ENCODE assay signal across 8 cellular contexts in the genomic region with DNA sequence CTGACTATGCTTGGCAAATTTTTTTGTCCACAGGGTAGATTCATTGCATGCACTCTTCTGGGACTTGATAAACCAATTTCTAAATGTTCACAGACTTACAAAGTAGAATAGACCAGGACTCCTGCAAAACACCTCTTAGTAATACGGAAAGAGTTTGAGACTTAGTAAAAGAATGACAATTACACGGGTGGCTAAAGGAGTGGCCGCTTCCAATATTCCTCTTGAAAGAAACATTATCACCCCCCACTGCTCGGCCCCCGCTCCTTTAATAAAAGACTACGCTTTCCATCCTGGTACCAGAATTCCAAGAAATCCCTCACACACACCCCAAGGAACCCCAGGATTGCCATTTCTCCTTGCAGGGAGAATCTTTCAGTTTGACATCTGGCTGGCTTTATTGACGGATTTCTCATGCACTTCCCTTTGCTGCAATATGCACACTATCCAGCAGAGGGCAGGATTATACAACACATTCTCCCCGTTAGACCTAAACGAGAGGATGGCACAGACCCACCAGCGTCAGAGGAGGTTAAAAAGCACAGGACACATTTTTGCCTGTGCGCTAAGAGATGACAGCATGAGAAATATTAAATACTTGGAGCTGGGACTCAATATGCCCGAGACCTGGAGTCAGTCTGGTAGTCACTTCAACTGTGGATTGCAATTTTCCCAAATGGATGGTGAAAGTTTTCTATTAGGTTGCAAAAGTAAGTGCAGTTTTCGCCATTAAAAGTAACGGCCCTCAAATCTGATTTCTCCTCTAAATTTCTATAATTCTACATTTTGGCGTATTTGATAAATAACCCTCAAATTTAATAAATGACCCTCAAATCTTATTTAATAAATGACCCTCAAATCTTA. TPM values are rescaled to one million over a fixed set of nuclear protein-coding genes. Genes with fewer than 3 reads are reported as not detected.
DNase-seq lines count a peak whose midpoint lies in the region; ATAC-seq and TF ChIP-seq lines count a peak whose summit lies in the region.

No MANE protein-coding gene starts in this region.

- no peak overlapping the region for H3K23ac ChIP-seq in mesenchymal stem cell (ENCODE audit: low read length in 2 of 2)

- no peak overlapping the region for H4K91ac ChIP-seq in mesenchymal stem cell (ENCODE audit: low read length)

- H3K27me3 ChIP-seq in mesenchymal stem cell (ENCODE audit: control insufficient read depth in 1 of 2, insufficient read depth in 1 of 2, low read length in 2 of 2), result peaks cover 4 to 11% of the 10 kb centered on the region in 2 experiments

- no peaks in the 10 kb centered on the region for H3K9me3 Mint-ChIP-seq in activated CD8-positive, alpha-beta T cell treated with anti-CD3 and anti-CD28 coated beads for 36 hours
- no peaks in the 10 kb centered on the region for H3K9me3 Mint-ChIP-seq in effector memory CD8-positive, alpha-beta T cell

- no peak overlapping the region for H3K27ac ChIP-seq in mesenchymal stem cell (ENCODE audit: low read length, poor library complexity, severe bottlenecking)

- no peak overlapping the region for H2BK120ac ChIP-seq in mesenchymal stem cell (ENCODE audit: low read depth, low read length)

- DNase-seq in NCI-H82 (lab: John Stamatoyannopoulos, UW), result peak; percentile 92
- peak; percentile 78 for DNase-seq in activated CD8-positive, alpha-beta T cell treated with anti-CD3 and anti-CD28 coated beads for 36 hours
- DNase-seq in effector memory CD8-positive, alpha-beta T cell, result peak; percentile 46 to 59 (median 55)
- DNase-seq in mesenchymal stem cell, result peak; percentile 81
- DNase-seq in stimulated activated CD8-positive, alpha-beta memory T cell treated with anti-CD3 and anti-CD28 coated beads, Interleukin-2, amount 100 ng/mL, for 48 hours (ENCODE audit: low read depth in 2 of 2), result peak; percentile 1 to 2

- H2BK15ac ChIP-seq in mesenchymal stem cell (ENCODE audit: low read depth, poor library complexity, severe bottlenecking), result no peak overlapping the region

- H2BK5ac ChIP-seq in mesenchymal stem cell (ENCODE audit: low read depth, low read length, poor library complexity, severe bottlenecking), result no peak overlapping the region

- H2AFZ ChIP-seq in mesenchymal stem cell (ENCODE audit: low read depth, low read length), result no peak overlapping the region

- H3K4me1 ChIP-seq in mesenchymal stem cell (ENCODE audit: control insufficient read depth, insufficient read depth, low read depth, low read length), result no peaks in the 10 kb centered on the region

- H2AK5ac ChIP-seq in mesenchymal stem cell (ENCODE audit: low read length, severe bottlenecking), result no peak overlapping the region

- ATAC-seq in HG03175 (IDR thresholded peaks at IDR 0.05; ENCODE audit: unreplicated experiment) (peak; percentile 88), GM19328 (IDR thresholded peaks at IDR 0.05; ENCODE audit: unreplicated experiment) (no peak)
- peak; percentile 83 for ATAC-seq in activated CD8-positive, alpha-beta T cell treated with anti-CD3 and anti-CD28 coated beads for 36 hours
- peak; percentile 79 for ATAC-seq in effector memory CD8-positive, alpha-beta T cell (replicated peaks)

- no peak overlapping the region for H3K18ac ChIP-seq in mesenchymal stem cell (ENCODE audit: low read depth in 1 of 2, low read length in 2 of 2)

- no peak overlapping the region for H3K4me2 ChIP-seq in mesenchymal stem cell (ENCODE audit: low read length, poor library complexity, severe bottlenecking)

- no peak overlapping the region for H3K4ac ChIP-seq in mesenchymal stem cell (ENCODE audit: low read depth in 1 of 2, low read length in 2 of 2)

- no peaks in the 10 kb centered on the region for H3K36me3 ChIP-seq in mesenchymal stem cell (ENCODE audit: control insufficient read depth in 1 of 2, insufficient read depth in 2 of 2, low read depth in 1 of 2, low read length in 2 of 2)

- no peak overlapping the region for H3K4me3 Mint-ChIP-seq in activated CD8-positive, alpha-beta T cell treated with anti-CD3 and anti-CD28 coated beads for 36 hours
- no peak overlapping the region for H3K4me3 Mint-ChIP-seq in effector memory CD8-positive, alpha-beta T cell

- H3K36me3 Mint-ChIP-seq in activated CD8-positive, alpha-beta T cell treated with anti-CD3 and anti-CD28 coated beads for 36 hours (ENCODE audit: low read depth), result no peaks in the 10 kb centered on the region
- H3K36me3 Mint-ChIP-seq in effector memory CD8-positive, alpha-beta T cell (ENCODE audit: insufficient read depth), result no peaks in the 10 kb centered on the region

- no peak overlapping the region for H4K8ac ChIP-seq in mesenchymal stem cell (ENCODE audit: low read length)

- H3K27me3 Mint-ChIP-seq in activated CD8-positive, alpha-beta T cell treated with anti-CD3 and anti-CD28 coated beads for 36 hours, result peaks cover 1% of the 10 kb centered on the region
- H3K27me3 Mint-ChIP-seq in effector memory CD8-positive, alpha-beta T cell, result peaks cover 0 to 11% of the 10 kb centered on the region in 2 donors

- no peaks in the 10 kb centered on the region for H3K9me3 ChIP-seq in mesenchymal stem cell (ENCODE audit: control insufficient read depth, low read length)

- intact Hi-C loops in activated CD8-positive, alpha-beta T cell treated with anti-CD3 and anti-CD28 coated beads for 36 hours (cut with micrococcal nuclease), result loop anchor here (1.0 to 10.0 kb wide), 3 partner anchors 109 to 329 kb away; a partner anchor contains a TSS

- peak overlapping the region; percentile 71 for H3K9ac ChIP-seq in mesenchymal stem cell (ENCODE audit: low read length)

- peak; percentile 85 for TF ChIP-seq CTCF in GM12872 (IDR thresholded peaks at IDR 0.05; ENCODE audit: insufficient read depth, low read depth, low read length)
- TF ChIP-seq CTCF in activated CD8-positive, alpha-beta T cell treated with anti-CD3 and anti-CD28 coated beads for 36 hours (IDR thresholded peaks at IDR 0.05), result peak; percentile 74

- no peak overlapping the region for H3K14ac ChIP-seq in mesenchymal stem cell (ENCODE audit: low read length in 2 of 2)

- no peaks in the 10 kb centered on the region for H3K4me1 Mint-ChIP-seq in activated CD8-positive, alpha-beta T cell treated with anti-CD3 and anti-CD28 coated beads for 36 hours (ENCODE audit: low read depth)
- no peaks in the 10 kb centered on the region for H3K4me1 Mint-ChIP-seq in effector memory CD8-positive, alpha-beta T cell (ENCODE audit: low read depth in 2 of 2)

- POLR2A ChIA-PET in activated CD8-positive, alpha-beta T cell treated with anti-CD3 and anti-CD28 coated beads for 36 hours (lab: Charles Lee), result no interaction called here

- WGBS in mesenchymal stem cell, result 35% methylated on average over 15 of the region's 15 CpGs

- no peaks in the 10 kb centered on the region for H3K79me1 ChIP-seq in mesenchymal stem cell (replicated peaks; ENCODE audit: low read length, poor library complexity, severe bottlenecking)

- no peak overlapping the region for H2BK12ac ChIP-seq in mesenchymal stem cell (ENCODE audit: low read length in 2 of 2)

- peak overlapping the region in 1 of 2 experiments; percentile 13 for H3K4me3 ChIP-seq in mesenchymal stem cell (ENCODE audit: insufficient read depth in 1 of 2, low read depth in 1 of 2, low read length in 2 of 2)

- H3K27ac Mint-ChIP-seq in activated CD8-positive, alpha-beta T cell treated with anti-CD3 and anti-CD28 coated beads for 36 hours, result no peak overlapping the region
- H3K27ac Mint-ChIP-seq in effector memory CD8-positive, alpha-beta T cell, result no peak overlapping the region

- CTCF ChIA-PET in activated CD8-positive, alpha-beta T cell treated with anti-CD3 and anti-CD28 coated beads for 36 hours (lab: Charles Lee), result interaction anchor here (0.6 to 5.0 kb wide), 16 partner anchors 9 to 428 kb away, joined by 3 to 46 read pairs (median 4); no protein-coding TSS in a partner anchor

RNA-seq across cellular contexts. Expression of a gene that starts 46.6 kb away (rescaled TPM):
- total RNA-seq in activated CD8-positive, alpha-beta T cell treated with anti-CD3 and anti-CD28 coated beads for 36 hours, result 1 to 10 TPM; 6.4 to 8.0 TPM
- polyA plus RNA-seq in mesenchymal stem cell (2013, experiment 1 of 2), result 9.6 TPM
- polyA plus RNA-seq in mesenchymal stem cell (2013, experiment 2 of 2), result 9.8 TPM

Comparison
In these comparisons a context has a peak if more than half of its experiments do, and no peak if none do; other contexts are left out.
1. DNase-seq: peak in every context shown above with its lines; median percentile 92 in NCI-H82; 81 in mesenchymal stem cell; 78 in activated CD8-positive, alpha-beta T cell treated with anti-CD3 and anti-CD28 coated beads for 36 hours; 55 in effector memory CD8-positive, alpha-beta T cell; 2 in stimulated activated CD8-positive, alpha-beta memory T cell treated with anti-CD3 and anti-CD28 coated beads, Interleukin-2, amount 100 ng/mL, for 48 hours.